Comparison of ENCODE assay signal across 1 cellular context in genomic region chr16:35142809-35143192, GRCh38.
TF ChIP-seq lines count a peak whose summit lies in the region.

No MANE protein-coding gene starts in this region.

TF ChIP-seq in SK-N-SH, 30 proteins besides CTCF, POLR2A, EP300 and RAD21 (continued from another document):
- no peak for TF ChIP-seq REST (IDR thresholded peaks at IDR 0.05; ENCODE audit: low read depth, low read length)
- no peak for TF ChIP-seq RFX5 (IDR thresholded peaks at IDR 0.05; ENCODE audit: low read length)
- no peak for TF ChIP-seq YY1 (IDR thresholded peaks at IDR 0.05; ENCODE audit: low read depth)
- TF ChIP-seq EZH2phosphoT487 (IDR thresholded peaks at IDR 0.05; ENCODE audit: borderline replicate concordance, low read depth) = no peak
- no peak for TF ChIP-seq MXI1 (IDR thresholded peaks at IDR 0.05; ENCODE audit: low read depth, low read length)
- TF ChIP-seq NRF1 (IDR thresholded peaks at IDR 0.05; ENCODE audit: low read depth, low read length) = no peak
- TF ChIP-seq ELF1 (IDR thresholded peaks at IDR 0.05) = no peak
- no peak for TF ChIP-seq MAX (IDR thresholded peaks at IDR 0.05; ENCODE audit: low read depth)
- TF ChIP-seq FOXM1 (IDR thresholded peaks at IDR 0.05; ENCODE audit: low read depth) = no peak
- no peak for TF ChIP-seq POLR2AphosphoS5 (IDR thresholded peaks at IDR 0.05; ENCODE audit: low read depth, low read length)
- no peak for TF ChIP-seq RCOR1 (IDR thresholded peaks at IDR 0.05; ENCODE audit: low read length)
- no peak for TF ChIP-seq USF1 (IDR thresholded peaks at IDR 0.05; ENCODE audit: borderline replicate concordance, low read depth)
- no peak for TF ChIP-seq RXRA (IDR thresholded peaks at IDR 0.05; ENCODE audit: borderline replicate concordance, low read depth)
